Comparison of ENCODE assay signal across 15 cellular contexts in the genomic region with DNA sequence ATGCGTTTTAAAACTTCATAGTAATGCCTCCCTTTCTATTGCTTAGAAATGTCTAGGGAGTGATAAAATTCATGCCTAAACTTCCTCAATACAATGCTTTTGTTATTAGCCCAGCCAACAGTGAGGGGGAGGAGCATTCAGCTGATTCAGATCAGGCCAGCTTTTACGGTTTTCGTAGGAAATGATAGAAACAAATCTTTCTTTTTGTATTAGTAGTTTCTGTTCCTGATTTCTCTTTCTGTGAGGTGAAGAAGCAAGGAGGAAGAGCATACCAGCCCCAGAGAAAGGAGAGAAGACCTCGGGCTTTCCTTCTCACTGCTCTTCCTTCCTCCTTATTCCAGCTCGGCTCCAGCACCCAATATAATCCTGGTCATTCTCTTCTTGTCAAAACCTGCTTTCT. TPM values are rescaled to one million over a fixed set of nuclear protein-coding genes. Genes with fewer than 3 reads are reported as not detected.
A peak's percentile ranks its signal among the peaks of the same experiment; 100 is the strongest.
DNase-seq lines count a peak whose midpoint lies in the region; ATAC-seq lines count a peak whose summit lies in the region.
"Had no signal": no experiment of that assay in that cellular context is flagged by ENCODE, and none has a peak within 500 bp of the region (broad histone marks: within the 10 kb centered on the region; RNA-seq: fewer than 3 reads in every experiment).

No MANE protein-coding gene starts in this region.

- peak; percentile 38 for DNase-seq in SK-MEL-5 (ENCODE audit: low read depth, low spot score)
- DNase-seq in NCI-H2107 treated with DMSO at 0.1 percent for 48 hours (lab: John Stamatoyannopoulos, UW; ENCODE audit: unreplicated experiment): no peak
- no peak for DNase-seq in NCI-H1417 (lab: John Stamatoyannopoulos, UW)
- no peak for DNase-seq in GDM1 (lab: John Stamatoyannopoulos, UW)
- no peak for DNase-seq in activated T-helper 2 cell treated with anti-CD3 and anti-CD28 coated beads, Interferon-gamma antibody, Interleukin-2, Interleukin-4, amounts not matched to agents 10 μg/mL and 5 μg/mL and 100 μg/mL, durations not matched to agents 14 hours and 24 hours and 36 hours (ENCODE audit: low spot score)
- DNase-seq: CD8-positive, alpha-beta memory T cell; NCI-H1694 treated with DMSO at 0.1 percent for 48 hours; stimulated activated CD4-positive, alpha-beta T cell treated with anti-CD3 and anti-CD28 coated beads, Interleukin-4, amount 100 ng/mL, for 4 hours had no signal

- no peak overlapping the region for H3K4me3 Mint-ChIP-seq in activated T-helper 2 cell treated with anti-CD3 and anti-CD28 coated beads, Interferon-gamma antibody, Interleukin-2, Interleukin-4, amounts not matched to agents 10 μg/mL and 5 μg/mL and 100 μg/mL, durations not matched to agents 14 hours and 24 hours and 36 hours (ENCODE audit: low read depth)
- H3K4me3 Mint-ChIP-seq: CD8-positive, alpha-beta memory T cell; nephron had no signal

- H3K4me1 Mint-ChIP-seq in activated T-helper 2 cell treated with anti-CD3 and anti-CD28 coated beads, Interferon-gamma antibody, Interleukin-2, Interleukin-4, amounts not matched to agents 10 μg/mL and 5 μg/mL and 100 μg/mL, durations not matched to agents 14 hours and 24 hours and 36 hours (ENCODE audit: low read depth): no peaks in the 10 kb centered on the region
- H3K4me1 Mint-ChIP-seq: CD8-positive, alpha-beta memory T cell had no signal

- intact Hi-C loops in activated T-helper 2 cell treated with anti-CD3 and anti-CD28 coated beads, Interferon-gamma antibody, Interleukin-2, Interleukin-4, amounts not matched to agents 10 μg/mL and 5 μg/mL and 100 μg/mL, durations not matched to agents 14 hours and 24 hours and 36 hours (cut with micrococcal nuclease): no loop called here

- peak; percentile 95 for ATAC-seq in GM18502 (IDR thresholded peaks at IDR 0.05; ENCODE audit: poor library complexity, unreplicated experiment)
- peak; percentile 92 for ATAC-seq in GM21390 (IDR thresholded peaks at IDR 0.05; ENCODE audit: unreplicated experiment)
- ATAC-seq in HG03103 (IDR thresholded peaks at IDR 0.05; ENCODE audit: low read depth, unreplicated experiment): peak; percentile 97
- ATAC-seq: HCT116 had no signal

- H3K27me3 Mint-ChIP-seq in activated T-helper 2 cell treated with anti-CD3 and anti-CD28 coated beads, Interferon-gamma antibody, Interleukin-2, Interleukin-4, amounts not matched to agents 10 μg/mL and 5 μg/mL and 100 μg/mL, durations not matched to agents 14 hours and 24 hours and 36 hours (ENCODE audit: low read depth): no peaks in the 10 kb centered on the region
- H3K27me3 Mint-ChIP-seq: CD8-positive, alpha-beta memory T cell had no signal

- no peaks in the 10 kb centered on the region for H3K9me3 Mint-ChIP-seq in activated T-helper 2 cell treated with anti-CD3 and anti-CD28 coated beads, Interferon-gamma antibody, Interleukin-2, Interleukin-4, amounts not matched to agents 10 μg/mL and 5 μg/mL and 100 μg/mL, durations not matched to agents 14 hours and 24 hours and 36 hours
- H3K9me3 Mint-ChIP-seq: nephron had no signal

- H3K27ac Mint-ChIP-seq in activated T-helper 2 cell treated with anti-CD3 and anti-CD28 coated beads, Interferon-gamma antibody, Interleukin-2, Interleukin-4, amounts not matched to agents 10 μg/mL and 5 μg/mL and 100 μg/mL, durations not matched to agents 14 hours and 24 hours and 36 hours: no peak overlapping the region
- H3K27ac Mint-ChIP-seq: CD8-positive, alpha-beta memory T cell; nephron had no signal

- H3K36me3 Mint-ChIP-seq in activated T-helper 2 cell treated with anti-CD3 and anti-CD28 coated beads, Interferon-gamma antibody, Interleukin-2, Interleukin-4, amounts not matched to agents 10 μg/mL and 5 μg/mL and 100 μg/mL, durations not matched to agents 14 hours and 24 hours and 36 hours (ENCODE audit: low read depth): no peaks in the 10 kb centered on the region
- H3K36me3 Mint-ChIP-seq: CD8-positive, alpha-beta memory T cell had no signal

- in situ Hi-C loops in SK-MEL-5 (cut with HindIII; ENCODE audit: low pct_unique_long_range_greater_than_20kb, low sequenced_read_pairs): no loop called here

RNA-seq across cellular contexts. Expression of gene ITPRID1, which starts 35.1 kb away (rescaled TPM):
- not detected in 2 replicates for total RNA-seq in SK-MEL-5 (2014; rRNA removed; shearing (Covaris generic))
- not detected in 2 replicates for polyA plus RNA-seq in SK-MEL-5 (2015; cell fraction: cytosol; rRNA removed)
- 0.24 TPM in 1 of 2 replicates, not detected in the other for polyA plus RNA-seq in SK-MEL-5 (2015; cell fraction: nucleus; rRNA removed)
- not detected in 2 replicates for total RNA-seq in activated T-helper 2 cell treated with anti-CD3 and anti-CD28 coated beads, Interferon-gamma antibody, Interleukin-2, Interleukin-4, amounts not matched to agents 10 μg/mL and 5 μg/mL and 100 μg/mL, durations not matched to agents 14 hours and 24 hours and 36 hours
- total RNA-seq: CD8-positive, alpha-beta memory T cell; T-helper 1 cell treated with Interleukin-12 subunit alpha and Interleukin-12 subunit beta and Interleukin-4 antibody, amounts not matched to agents 30 ng/mL and 1 ng/mL, for 36 hours; tibial nerve had no signal
- polyA plus RNA-seq: CD8-positive, alpha-beta memory T cell had no signal
